Comparison of ENCODE assay signal across 15 cellular contexts in the genomic region with DNA sequence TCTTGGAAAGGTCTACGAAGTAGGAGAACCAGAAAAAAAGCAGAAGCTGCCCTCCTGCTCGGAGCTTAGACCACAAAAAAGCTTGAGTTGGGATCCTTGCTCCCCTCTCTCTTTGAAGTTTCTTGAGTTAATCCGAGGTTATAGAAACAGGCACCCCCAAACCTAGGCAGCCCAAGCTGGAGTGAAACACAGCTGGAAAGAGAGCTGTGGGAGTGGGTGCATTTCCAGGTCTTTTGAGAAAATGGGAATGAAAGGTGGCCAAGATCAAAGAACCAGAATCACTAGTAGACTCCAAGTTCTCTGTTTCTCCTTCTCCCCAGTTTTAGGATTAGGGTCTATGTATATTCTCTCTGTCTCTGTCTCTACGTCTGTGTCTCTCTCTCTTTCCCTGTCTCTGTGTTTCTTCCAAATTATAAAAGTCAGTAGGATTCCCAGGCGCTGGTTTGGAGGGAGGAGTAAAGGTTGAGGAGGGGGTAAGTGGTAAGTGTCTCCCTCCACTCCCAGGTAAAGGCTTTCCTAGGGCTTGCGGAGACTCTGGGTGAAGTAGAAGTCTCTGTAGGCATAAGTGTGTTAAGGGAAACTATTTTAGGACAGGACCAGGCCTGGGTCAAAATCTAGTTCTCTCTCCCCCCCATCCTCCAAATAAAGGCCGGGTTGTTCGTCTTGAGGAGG. TPM values are rescaled to one million over a fixed set of nuclear protein-coding genes. Genes with fewer than 3 reads are reported as not detected.
"Had no signal": no experiment of that assay in that cellular context is flagged by ENCODE, and none has a peak within 500 bp of the region (broad histone marks: within the 10 kb centered on the region; RNA-seq: fewer than 3 reads in every experiment).

No MANE protein-coding gene starts in this region.

- H3K4me3 Mint-ChIP-seq: activated naive CD8-positive, alpha-beta T cell treated with anti-CD3 and anti-CD28 coated beads, Interleukin-2, amount 10 ng/mL, durations not matched to agents 7 days and 5 days; nephron progenitor cell had no signal

- H3K4me3 ChIP-seq: esophagus squamous epithelium, upper lobe of left lung had no signal

- H3K9me3 Mint-ChIP-seq: nephron progenitor cell had no signal

- H3K27ac Mint-ChIP-seq: activated naive CD8-positive, alpha-beta T cell treated with anti-CD3 and anti-CD28 coated beads, Interleukin-2, amount 10 ng/mL, durations not matched to agents 7 days and 5 days; nephron progenitor cell had no signal

- DNase-seq: activated naive CD8-positive, alpha-beta T cell treated with anti-CD3 and anti-CD28 coated beads, Interleukin-2, amount 10 ng/mL, durations not matched to agents 7 days and 5 days; esophagus squamous epithelium; foreskin fibroblast; right cardiac atrium; Right ventricle myocardium superior; stimulated activated CD4-positive, alpha-beta T cell treated with anti-CD3 and anti-CD28 coated beads, Interleukin-2, amount 100 ng/mL, for 24 hours; stimulated activated naive CD4-positive, alpha-beta T cell treated with Interleukin-2 at 50 U/mL for 16 hours; T-helper 17 cell had no signal

- H3K36me3 ChIP-seq: esophagus squamous epithelium, upper lobe of left lung had no signal

- ATAC-seq: right cardiac atrium, SK-N-SH treated with all-trans-retinoic acid at 6 μM for 48 hours, T-helper 17 cell had no signal

- H3K9me3 ChIP-seq: esophagus squamous epithelium, upper lobe of left lung had no signal

- H3K27ac ChIP-seq: esophagus squamous epithelium, upper lobe of left lung had no signal

RNA-seq across cellular contexts. Expression of a gene that starts 2.9 kb away (rescaled TPM):
- total RNA-seq: activated CD8-positive, alpha-beta memory T cell treated with anti-CD3 and anti-CD28 coated beads for 36 hours; activated naive CD8-positive, alpha-beta T cell treated with anti-CD3 and anti-CD28 coated beads, Interleukin-2, amount 10 ng/mL, durations not matched to agents 7 days and 5 days; bronchial epithelial cell; lung microvascular endothelial cell; mononuclear cell; Right ventricle myocardium superior; T-helper 17 cell; upper lobe of left lung had no signal
